In the genomic region with DNA sequence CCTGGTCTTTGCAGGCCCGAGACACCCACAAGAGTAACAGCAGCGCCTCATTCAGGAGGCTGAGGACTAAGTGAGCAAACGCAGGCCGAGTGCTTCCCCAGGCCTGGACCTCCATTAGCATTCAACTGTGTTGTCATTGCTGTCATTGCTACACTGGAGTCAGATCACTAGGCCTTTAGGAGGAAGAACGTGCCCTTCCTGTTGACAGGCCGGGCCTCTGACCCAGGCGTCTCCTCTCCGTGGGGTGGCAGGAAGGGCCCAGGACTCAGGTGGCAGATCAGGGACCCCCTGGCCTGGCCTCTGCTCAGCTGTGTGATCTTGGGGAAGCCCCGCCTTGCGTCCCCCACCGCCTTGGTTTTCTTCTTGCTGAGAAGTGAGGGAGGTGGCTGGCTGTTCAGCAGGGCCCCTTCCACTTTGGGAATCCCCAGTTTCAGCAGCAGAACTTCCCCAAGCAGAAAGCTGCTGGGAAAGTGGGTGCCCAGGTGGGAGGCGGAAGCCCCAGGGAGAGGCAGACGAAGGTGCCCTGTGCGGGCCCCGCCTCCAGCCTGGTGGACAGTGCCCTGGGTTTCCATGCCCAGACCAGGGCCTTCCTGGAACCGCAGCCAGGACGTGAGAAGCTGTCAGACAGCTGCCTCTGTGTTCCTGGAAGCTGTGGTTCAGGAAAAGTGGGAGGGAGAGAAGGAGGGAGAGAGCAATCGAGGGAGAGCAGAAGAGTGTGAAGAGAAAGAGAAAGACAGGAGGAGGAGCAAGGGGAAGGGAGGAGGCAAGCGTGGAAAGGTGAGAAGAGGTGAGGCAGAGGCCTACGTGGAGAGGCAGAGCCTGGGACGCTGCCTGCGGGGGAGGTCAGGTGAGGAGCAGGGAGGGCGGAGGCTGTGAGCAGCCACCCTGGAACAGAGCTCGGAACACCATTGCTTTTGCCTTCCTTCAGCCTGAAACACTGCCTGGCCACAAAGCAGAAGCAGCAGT, we compare ENCODE assay signal across 9 cellular contexts. TPM values are rescaled to one million over a fixed set of nuclear protein-coding genes. Genes with fewer than 3 reads are reported as not detected.
DNase-seq lines count a peak whose midpoint lies in the region; ATAC-seq and TF ChIP-seq lines count a peak whose summit lies in the region.
"Had no signal": no experiment of that assay in that cellular context is flagged by ENCODE, and none has a peak within 500 bp of the region (broad histone marks: within the 10 kb centered on the region; RNA-seq: fewer than 3 reads in every experiment).

No MANE protein-coding gene starts in this region.

- H3K9me3 Mint-ChIP-seq in activated CD4-positive, alpha-beta T cell treated with anti-CD3 and anti-CD28 coated beads, Interleukin-2, amount 10 ng/mL, durations not matched to agents 24 days and 14 days = no peaks in the 10 kb centered on the region

- TF ChIP-seq CTCF in heart left ventricle (IDR thresholded peaks at IDR 0.05) = no peak

- no peaks in the 10 kb centered on the region for H3K36me3 Mint-ChIP-seq in activated CD4-positive, alpha-beta T cell treated with anti-CD3 and anti-CD28 coated beads, Interleukin-2, amount 10 ng/mL, durations not matched to agents 24 days and 14 days (ENCODE audit: low read depth)

- ATAC-seq in GM18868 (IDR thresholded peaks at IDR 0.05; ENCODE audit: unreplicated experiment) = peak; percentile 55
- peak; percentile 43 for ATAC-seq in HG03066 (IDR thresholded peaks at IDR 0.05; ENCODE audit: low read depth, unreplicated experiment)
- peak in 3 of 4 donors; percentile 15 to 41 (median 25) for ATAC-seq in heart left ventricle
- no peak for ATAC-seq in HG02840 (IDR thresholded peaks at IDR 0.05; ENCODE audit: low FRiP score, unreplicated experiment)

- H3K36me3 ChIP-seq in heart left ventricle = no peaks in the 10 kb centered on the region
- H3K36me3 ChIP-seq: thoracic aorta had no signal

- TF ChIP-seq POLR2A in heart left ventricle (IDR thresholded peaks at IDR 0.05) = no peak

- peak; percentile 83 for DNase-seq in activated CD4-positive, alpha-beta T cell treated with anti-CD3 and anti-CD28 coated beads, Interleukin-2, amount 10 ng/mL, durations not matched to agents 24 days and 14 days
- DNase-seq in heart left ventricle = peak in 2 of 5 donors; percentile 63 to 75
- peak; percentile 32 to 34 for DNase-seq in stimulated activated CD8-positive, alpha-beta memory T cell treated with anti-CD3 and anti-CD28 coated beads, Interleukin-2, amount 100 ng/mL, for 48 hours (ENCODE audit: low read depth in 2 of 2)
- no peak for DNase-seq in superior temporal gyrus (ENCODE audit: extremely low spot score)
- no peak for DNase-seq in DMS53 (lab: John Stamatoyannopoulos, UW)

- peaks cover 41% of the 10 kb centered on the region for H3K4me1 Mint-ChIP-seq in activated CD4-positive, alpha-beta T cell treated with anti-CD3 and anti-CD28 coated beads, Interleukin-2, amount 10 ng/mL, durations not matched to agents 24 days and 14 days

- H3K27me3 Mint-ChIP-seq in activated CD4-positive, alpha-beta T cell treated with anti-CD3 and anti-CD28 coated beads, Interleukin-2, amount 10 ng/mL, durations not matched to agents 24 days and 14 days = no peaks in the 10 kb centered on the region

- peak overlapping the region; percentile 99 for H3K27ac Mint-ChIP-seq in activated CD4-positive, alpha-beta T cell treated with anti-CD3 and anti-CD28 coated beads, Interleukin-2, amount 10 ng/mL, durations not matched to agents 24 days and 14 days

- intact Hi-C loops in activated CD4-positive, alpha-beta T cell treated with anti-CD3 and anti-CD28 coated beads, Interleukin-2, amount 10 ng/mL, durations not matched to agents 24 days and 14 days (cut with micrococcal nuclease) = loop anchor here (1.0 to 2.0 kb wide), 3 partner anchors 9 to 110 kb away; partner anchors contain the start of gene TFRC
- intact Hi-C loops in heart left ventricle (cut with DNase I) = loop anchor here in 2 of 10 donors (5.0 to 10.0 kb wide), 2 partner anchors 168 to 170 kb away; no protein-coding TSS in a partner anchor

- peak overlapping the region in 10 of 12 donors; percentile 24 to 93 (median 77) for H3K27ac ChIP-seq in heart left ventricle

- H3K4me3 Mint-ChIP-seq in activated CD4-positive, alpha-beta T cell treated with anti-CD3 and anti-CD28 coated beads, Interleukin-2, amount 10 ng/mL, durations not matched to agents 24 days and 14 days = peak overlapping the region; percentile 76

- no peak overlapping the region for H3K4me3 ChIP-seq in heart left ventricle
- H3K4me3 ChIP-seq: thoracic aorta had no signal

- no peaks in the 10 kb centered on the region for H3K9me3 ChIP-seq in heart left ventricle
- H3K9me3 ChIP-seq: thoracic aorta had no signal

- no peaks in the 10 kb centered on the region for H3K27me3 ChIP-seq in heart left ventricle

- H3K4me1 ChIP-seq in heart left ventricle = peaks cover 0 to 38% (median 12%) of the 10 kb centered on the region in 12 donors

- WGBS in heart left ventricle, 4 donors = 60 to 69% (median 63%) methylated on average over 20 to 24 of the region's 24 CpGs

RNA-seq across cellular contexts. Expression of gene ZDHHC19, which starts 18.9 kb away (rescaled TPM):
- not detected in 2 replicates for total RNA-seq in activated CD4-positive, alpha-beta T cell treated with anti-CD3 and anti-CD28 coated beads, Interleukin-2, amount 10 ng/mL, durations not matched to agents 24 days and 14 days
- total RNA-seq in heart left ventricle = not detected
- polyA plus RNA-seq in heart left ventricle = under 1 TPM in 1 of 2 donors, not detected in 1; 0.30 TPM

RNA-seq across cellular contexts. Expression of gene SLC51A, which starts 24.0 kb away (rescaled TPM):
- total RNA-seq in activated CD4-positive, alpha-beta T cell treated with anti-CD3 and anti-CD28 coated beads, Interleukin-2, amount 10 ng/mL, durations not matched to agents 24 days and 14 days = not detected in 2 replicates
- total RNA-seq in heart left ventricle = 1 to 10 TPM in 1 of 9 donors, under 1 TPM in 1, not detected in 7; 0.83 to 1.9 TPM
- under 1 TPM; 0.18 to 0.72 TPM for polyA plus RNA-seq in heart left ventricle
- total RNA-seq: thoracic aorta had no signal

Comparison
In these comparisons a context has a peak if more than half of its experiments do, and no peak if none do; other contexts are left out.
1. DNase-seq: peak in activated CD4-positive, alpha-beta T cell treated with anti-CD3 and anti-CD28 coated beads, Interleukin-2, amount 10 ng/mL, durations not matched to agents 24 days and 14 days (single experiment) and stimulated activated CD8-positive, alpha-beta memory T cell treated with anti-CD3 and anti-CD28 coated beads, Interleukin-2, amount 100 ng/mL, for 48 hours (2 of 2); none in superior temporal gyrus (single experiment) and DMS53 (single experiment).